In genomic region chr5:128007939-128008338, GRCh38 we compare ENCODE assay signal across 20 cellular contexts.
DNase-seq lines count a peak whose midpoint lies in the region; ATAC-seq and TF ChIP-seq lines count a peak whose summit lies in the region.
"Had no signal": no experiment of that assay in that cellular context is flagged by ENCODE, and none has a peak within 500 bp of the region (broad histone marks: within the 10 kb centered on the region; RNA-seq: fewer than 3 reads in every experiment).

No MANE protein-coding gene starts in this region.

- H3K79me2 ChIP-seq in KMS-11 (ENCODE audit: insufficient read depth, low read depth) (no peaks in the 10 kb centered on the region), PC-9 (ENCODE audit: low read depth) (no peaks in the 10 kb centered on the region)

- H3K36me3 ChIP-seq in KMS-11 (ENCODE audit: insufficient read depth) (no peaks in the 10 kb centered on the region), PC-9 (ENCODE audit: low read depth) (no peaks in the 10 kb centered on the region), left lung (no peaks in the 10 kb centered on the region)
- H3K36me3 ChIP-seq: SJCRH30 had no signal

- H3K27ac Mint-ChIP-seq in activated CD8-positive, alpha-beta T cell treated with anti-CD3 and anti-CD28 coated beads for 36 hours, result no peak overlapping the region
- H3K27ac Mint-ChIP-seq in T-helper 17 cell, result no peak overlapping the region
- no peak overlapping the region for H3K27ac Mint-ChIP-seq in activated naive CD8-positive, alpha-beta T cell treated with anti-CD3 and anti-CD28 coated beads, Interleukin-2, amount 50 U/mL, for 24 hours

- H3K4me3 ChIP-seq in KMS-11 (IDR thresholded peaks at IDR 0.05; ENCODE audit: insufficient read depth, low read depth, low read length) (no peak overlapping the region), PC-9 (no peak overlapping the region), left lung (no peak overlapping the region)
- H3K4me3 ChIP-seq: GM23338, K562, SJCRH30 had no signal

- CTCF ChIA-PET in PC-9 (lab: Charles Lee), result no interaction called here
- CTCF ChIA-PET in activated CD8-positive, alpha-beta T cell treated with anti-CD3 and anti-CD28 coated beads for 36 hours (lab: Charles Lee), result interaction anchor here (0.6 kb wide), 1 partner anchor 1948 kb away, joined by 3 read pairs; no protein-coding TSS in a partner anchor

- H3K27me3 Mint-ChIP-seq in activated CD8-positive, alpha-beta T cell treated with anti-CD3 and anti-CD28 coated beads for 36 hours, result no peaks in the 10 kb centered on the region
- no peaks in the 10 kb centered on the region for H3K27me3 Mint-ChIP-seq in T-helper 17 cell
- no peaks in the 10 kb centered on the region for H3K27me3 Mint-ChIP-seq in activated naive CD8-positive, alpha-beta T cell treated with anti-CD3 and anti-CD28 coated beads, Interleukin-2, amount 50 U/mL, for 24 hours

- no peak overlapping the region for H2AFZ ChIP-seq in KMS-11 (ENCODE audit: low read depth)
- H2AFZ ChIP-seq in PC-9, result no peak overlapping the region
- H2AFZ ChIP-seq: GM23338 had no signal

- H3K9me3 Mint-ChIP-seq in activated CD8-positive, alpha-beta T cell treated with anti-CD3 and anti-CD28 coated beads for 36 hours, result no peaks in the 10 kb centered on the region
- H3K9me3 Mint-ChIP-seq in activated naive CD8-positive, alpha-beta T cell treated with anti-CD3 and anti-CD28 coated beads, Interleukin-2, amount 50 U/mL, for 24 hours, result no peaks in the 10 kb centered on the region
- H3K9me3 Mint-ChIP-seq: CD8-positive, alpha-beta T cell; GM23338 had no signal

- H3K27me3 ChIP-seq in KMS-11 (ENCODE audit: insufficient read depth, low read depth) (no peaks in the 10 kb centered on the region), PC-9 (ENCODE audit: insufficient read depth, low read depth) (no peaks in the 10 kb centered on the region), left lung (no peaks in the 10 kb centered on the region)
- H3K27me3 ChIP-seq: SJCRH30 had no signal

- no peak overlapping the region for H3K4me3 Mint-ChIP-seq in activated CD8-positive, alpha-beta T cell treated with anti-CD3 and anti-CD28 coated beads for 36 hours
- no peak overlapping the region for H3K4me3 Mint-ChIP-seq in T-helper 17 cell
- no peak overlapping the region for H3K4me3 Mint-ChIP-seq in activated naive CD8-positive, alpha-beta T cell treated with anti-CD3 and anti-CD28 coated beads, Interleukin-2, amount 50 U/mL, for 24 hours
- H3K4me3 Mint-ChIP-seq: CD8-positive, alpha-beta T cell; GM23338 had no signal

- peak in 1 of 2 experiments; percentile 51 for DNase-seq in PC-9
- peak; percentile 44 for DNase-seq in dedifferentiated amniotic fluid mesenchymal stem cell (ENCODE audit: extremely low spot score)
- DNase-seq in left lung, result no peak
- no peak for DNase-seq in SW 1271 (lab: John Stamatoyannopoulos, UW)
- no peak for DNase-seq in activated CD8-positive, alpha-beta T cell treated with anti-CD3 and anti-CD28 coated beads for 36 hours
- no peak for DNase-seq in T-helper 17 cell
- DNase-seq in activated naive CD8-positive, alpha-beta T cell treated with anti-CD3 and anti-CD28 coated beads, Interleukin-2, amount 50 U/mL, for 24 hours, result no peak
- DNase-seq: CD8-positive, alpha-beta T cell; DND-41; GDM1; NCI-H1092 treated with DMSO at 0.1 percent for 48 hours; NCI-H187; NCI-H446; NCI-H748 treated with DMSO at 0.1 percent for 48 hours; RPMI8226; SJCRH30 had no signal

- H3K9ac ChIP-seq in KMS-11, result no peak overlapping the region

- TF ChIP-seq CTCF in KMS-11 (conservative IDR thresholded peaks at IDR 0.05; ENCODE audit: low read depth, low read length), result no peak
- TF ChIP-seq CTCF in PC-9 (conservative IDR thresholded peaks at IDR 0.05), result no peak
- TF ChIP-seq CTCF in left lung (IDR thresholded peaks at IDR 0.05), result no peak
- no peak for TF ChIP-seq CTCF in activated CD8-positive, alpha-beta T cell treated with anti-CD3 and anti-CD28 coated beads for 36 hours (IDR thresholded peaks at IDR 0.05)

- H3K36me3 Mint-ChIP-seq in activated CD8-positive, alpha-beta T cell treated with anti-CD3 and anti-CD28 coated beads for 36 hours (ENCODE audit: low read depth), result no peaks in the 10 kb centered on the region
- H3K36me3 Mint-ChIP-seq in T-helper 17 cell (ENCODE audit: low read depth), result peaks cover 9% of the 10 kb centered on the region
- H3K36me3 Mint-ChIP-seq in activated naive CD8-positive, alpha-beta T cell treated with anti-CD3 and anti-CD28 coated beads, Interleukin-2, amount 50 U/mL, for 24 hours (ENCODE audit: low read depth), result peaks cover 6% of the 10 kb centered on the region

- ATAC-seq in left lung, result peak; percentile 30
- no peak for ATAC-seq in activated CD8-positive, alpha-beta T cell treated with anti-CD3 and anti-CD28 coated beads for 36 hours
- no peak for ATAC-seq in T-helper 17 cell
- ATAC-seq in activated naive CD8-positive, alpha-beta T cell treated with anti-CD3 and anti-CD28 coated beads, Interleukin-2, amount 50 U/mL, for 24 hours, result no peak
- ATAC-seq: CD8-positive, alpha-beta T cell; GM23338; K562 had no signal

- H3K4me2 ChIP-seq in KMS-11 (peak overlapping the region; percentile 18; the same call in 1 of the 2 replicates), PC-9 (no peak overlapping the region)
- H3K4me2 ChIP-seq: GM23338 had no signal

- intact Hi-C loops in PC-9 (cut with micrococcal nuclease; ENCODE audit: unreplicated experiment) (no loop called here), left lung (cut with DNase I) (no loop called here)
- intact Hi-C loops in activated CD8-positive, alpha-beta T cell treated with anti-CD3 and anti-CD28 coated beads for 36 hours (cut with micrococcal nuclease), result no loop called here

- H4K20me1 ChIP-seq in KMS-11 (ENCODE audit: insufficient read depth), result no peaks in the 10 kb centered on the region
- no peaks in the 10 kb centered on the region for H4K20me1 ChIP-seq in PC-9 (ENCODE audit: insufficient read depth)

- no TSS peak for BruUV-seq in PC-9 (replicated peaks; lab: Mats Ljungman, UMichigan)

- no peaks in the 10 kb centered on the region for H3K4me1 Mint-ChIP-seq in activated CD8-positive, alpha-beta T cell treated with anti-CD3 and anti-CD28 coated beads for 36 hours (ENCODE audit: low read depth)
- H3K4me1 Mint-ChIP-seq in T-helper 17 cell, result peaks cover 5% of the 10 kb centered on the region
- no peaks in the 10 kb centered on the region for H3K4me1 Mint-ChIP-seq in activated naive CD8-positive, alpha-beta T cell treated with anti-CD3 and anti-CD28 coated beads, Interleukin-2, amount 50 U/mL, for 24 hours

- no peak overlapping the region for H3K27ac ChIP-seq in KMS-11
- peak overlapping the region; percentile 44; the same call in 1 of the 2 replicates for H3K27ac ChIP-seq in PC-9
- H3K27ac ChIP-seq in left lung, result no peak overlapping the region
- H3K27ac ChIP-seq: HL-60, SJCRH30 had no signal

- H3K9me3 ChIP-seq in PC-9 (ENCODE audit: insufficient read depth, low read depth), result no peaks in the 10 kb centered on the region
- no peaks in the 10 kb centered on the region for H3K9me3 ChIP-seq in left lung
- H3K9me3 ChIP-seq in T-helper 17 cell (ENCODE audit: control insufficient read depth, low read length, poor library complexity, severe bottlenecking), result no peaks in the 10 kb centered on the region
- H3K9me3 ChIP-seq: SJCRH30 had no signal

- H3K4me1 ChIP-seq in KMS-11 (ENCODE audit: low read depth, poor library complexity, severe bottlenecking) (peaks cover 17% of the 10 kb centered on the region), PC-9 (replicated peaks; ENCODE audit: insufficient read depth) (peaks cover 7% of the 10 kb centered on the region; the same call in 1 of the 2 replicates), left lung (no peaks in the 10 kb centered on the region)
- H3K4me1 ChIP-seq: SJCRH30 had no signal

- H3K9me2 ChIP-seq in PC-9 (ENCODE audit: insufficient read depth), result no peaks in the 10 kb centered on the region

- 0 out of 2 replicates have a peak, but pooled peaks cover 3% of the 10 kb centered on the region for H3F3A ChIP-seq in PC-9 (ENCODE audit: insufficient read depth, low read depth)

- POLR2A ChIA-PET in PC-9 (lab: Charles Lee; ENCODE audit: unreplicated experiment), result no interaction called here
- POLR2A ChIA-PET in activated CD8-positive, alpha-beta T cell treated with anti-CD3 and anti-CD28 coated beads for 36 hours (lab: Charles Lee), result no interaction called here
